2 cellular contexts compared by ENCODE assay signal in the genomic region with DNA sequence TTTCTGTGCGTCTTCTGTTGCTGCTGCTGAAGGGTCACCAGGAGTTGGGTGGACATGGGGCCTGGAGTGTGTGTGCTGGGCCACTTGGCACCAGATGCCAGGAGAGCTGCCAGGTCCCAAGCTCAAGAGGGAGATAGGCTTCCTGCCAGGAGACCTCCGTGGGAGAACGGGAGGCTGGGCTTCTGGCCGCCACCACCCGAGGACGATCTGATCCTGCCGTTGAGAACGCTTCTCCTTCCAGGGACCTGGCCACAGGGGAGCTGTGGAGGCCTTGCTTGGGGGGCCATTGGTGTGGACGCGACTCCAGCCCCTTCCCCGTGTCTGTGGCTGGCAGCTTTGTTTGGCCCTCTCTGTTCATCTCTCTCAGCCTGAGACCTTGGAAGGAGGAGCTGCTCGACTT.
A peak's percentile ranks its signal among the peaks of the same experiment; 100 is the strongest.
TF ChIP-seq lines count a peak whose summit lies in the region.

No MANE protein-coding gene starts in this region.

TF ChIP-seq in SK-N-SH, 30 proteins besides CTCF, POLR2A, EP300 and RAD21 (continued from another document):
- peak; percentile 41; the same call in 1 of the 2 replicates for TF ChIP-seq RCOR1 (IDR thresholded peaks at IDR 0.05; ENCODE audit: low read length)

TF ChIP-seq in SK-N-SH treated with all-trans-retinoic acid at 6 μM for 48 hours, 23 proteins besides CTCF, POLR2A, EP300 and RAD21 (continued from another document):
- TF ChIP-seq TSHZ2 (CRISPR knock-in tag; IDR thresholded peaks at IDR 0.05): no peak
- TF ChIP-seq OSR1 (CRISPR knock-in tag; IDR thresholded peaks at IDR 0.05): no peak
- TF ChIP-seq BACH2 (CRISPR knock-in tag; IDR thresholded peaks at IDR 0.05; ENCODE audit: borderline replicate concordance): no peak
- no peak for TF ChIP-seq ZNF70 (CRISPR knock-in tag; IDR thresholded peaks at IDR 0.05)
- TF ChIP-seq CSDC2 (CRISPR knock-in tag; IDR thresholded peaks at IDR 0.05): no peak
